ENCODE assay signal across 8 cellular contexts in the genomic region with DNA sequence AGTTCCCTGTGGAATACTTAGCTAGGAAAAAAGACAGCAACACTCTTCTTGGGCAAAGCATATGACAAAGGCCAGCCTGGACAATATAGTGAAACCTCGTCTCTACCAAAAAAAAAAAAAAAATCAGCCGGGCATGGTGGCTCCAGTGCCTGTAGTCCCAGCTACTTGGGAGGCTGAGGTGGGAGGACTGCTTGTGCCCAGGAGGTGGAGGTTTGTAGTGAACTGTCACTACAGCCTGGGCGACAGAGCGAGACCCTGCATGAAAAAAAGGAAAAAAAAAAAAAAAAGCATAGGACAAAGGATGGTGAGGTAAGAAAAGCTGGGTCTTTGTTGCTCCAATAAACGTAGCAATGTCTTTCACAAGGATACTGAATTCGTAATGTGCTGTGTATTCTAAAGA. TPM values are rescaled to one million over a fixed set of nuclear protein-coding genes. Genes with fewer than 3 reads are reported as not detected.
DNase-seq lines count a peak whose midpoint lies in the region; ATAC-seq and TF ChIP-seq lines count a peak whose summit lies in the region.

No MANE protein-coding gene starts in this region.

- H3K4me3 Mint-ChIP-seq in CD4-positive, CD25-positive, alpha-beta regulatory T cell: peak overlapping the region; percentile 87 to 99 (median 96)
- H3K4me3 Mint-ChIP-seq in dendritic cell treated with granulocyte-macrophage colony-stimulating factor and Interleukin-4, amounts not matched to agents 40 ng/mL and 50 ng/mL, for 4 days: peak overlapping the region; percentile 85
- peak overlapping the region; percentile 90 for H3K4me3 Mint-ChIP-seq in neural crest cell

- peaks cover 16% of the 10 kb centered on the region for H3K27me3 Mint-ChIP-seq in CD4-positive, CD25-positive, alpha-beta regulatory T cell
- peaks cover 9% of the 10 kb centered on the region for H3K27me3 Mint-ChIP-seq in dendritic cell treated with granulocyte-macrophage colony-stimulating factor and Interleukin-4, amounts not matched to agents 40 ng/mL and 50 ng/mL, for 4 days
- H3K27me3 Mint-ChIP-seq in neural crest cell (ENCODE audit: low read depth): peaks cover 5% of the 10 kb centered on the region

- peaks cover 32% of the 10 kb centered on the region for H3K4me1 ChIP-seq in CD4-positive, CD25-positive, alpha-beta regulatory T cell (ENCODE audit: control insufficient read depth, insufficient read depth, low read length, poor library complexity, severe bottlenecking)

- peaks cover 7% of the 10 kb centered on the region for H3K27me3 ChIP-seq in CD4-positive, CD25-positive, alpha-beta regulatory T cell (ENCODE audit: control insufficient read depth, insufficient read depth, low read length)

- no peaks in the 10 kb centered on the region for H3K36me3 ChIP-seq in CD4-positive, CD25-positive, alpha-beta regulatory T cell (ENCODE audit: control insufficient read depth, insufficient read depth, low read length)

- peak overlapping the region; percentile 98 for H3K4me3 ChIP-seq in CD4-positive, CD25-positive, alpha-beta regulatory T cell (ENCODE audit: low read depth, low read length)
- peak overlapping the region; percentile 88 for H3K4me3 ChIP-seq in LNCaP clone FGC (ENCODE audit: low read depth, low read length)

- H3K27ac Mint-ChIP-seq in CD4-positive, CD25-positive, alpha-beta regulatory T cell: peak overlapping the region in 2 of 3 donors; percentile 83 to 97
- no peak overlapping the region for H3K27ac Mint-ChIP-seq in dendritic cell treated with granulocyte-macrophage colony-stimulating factor and Interleukin-4, amounts not matched to agents 40 ng/mL and 50 ng/mL, for 4 days
- H3K27ac Mint-ChIP-seq in neural crest cell (ENCODE audit: unreplicated experiment): peak overlapping the region; percentile 69

- peaks cover 3% of the 10 kb centered on the region for H3K36me3 Mint-ChIP-seq in CD4-positive, CD25-positive, alpha-beta regulatory T cell
- H3K36me3 Mint-ChIP-seq in dendritic cell treated with granulocyte-macrophage colony-stimulating factor and Interleukin-4, amounts not matched to agents 40 ng/mL and 50 ng/mL, for 4 days (ENCODE audit: low read depth): peaks cover 14% of the 10 kb centered on the region
- no peaks in the 10 kb centered on the region for H3K36me3 Mint-ChIP-seq in neural crest cell (ENCODE audit: low read depth)

- H3K27ac ChIP-seq in CD4-positive, CD25-positive, alpha-beta regulatory T cell (ENCODE audit: insufficient read depth, low read length, poor library complexity, severe bottlenecking): peak overlapping the region; percentile 89

- no peak for ATAC-seq in CD4-positive, CD25-positive, alpha-beta regulatory T cell (ENCODE audit: low read depth in 2 of 2)
- no peak for ATAC-seq in HG03342 (IDR thresholded peaks at IDR 0.05; ENCODE audit: unreplicated experiment)
- ATAC-seq in HG03135 (IDR thresholded peaks at IDR 0.05; ENCODE audit: unreplicated experiment): no peak

- H3K4me1 Mint-ChIP-seq in CD4-positive, CD25-positive, alpha-beta regulatory T cell: peaks cover 27 to 50% (median 31%) of the 10 kb centered on the region in 4 donors
- H3K4me1 Mint-ChIP-seq in dendritic cell treated with granulocyte-macrophage colony-stimulating factor and Interleukin-4, amounts not matched to agents 40 ng/mL and 50 ng/mL, for 4 days (ENCODE audit: low read depth): peaks cover 38% of the 10 kb centered on the region
- peaks cover 32% of the 10 kb centered on the region for H3K4me1 Mint-ChIP-seq in neural crest cell

- TF ChIP-seq CTCF in LNCaP clone FGC (IDR thresholded peaks at IDR 0.05; ENCODE audit: control insufficient read depth, extremely low read depth, insufficient read depth): no peak
- TF ChIP-seq CTCF in neural crest cell (conservative IDR thresholded peaks at IDR 0.05): no peak

- H3K9me3 Mint-ChIP-seq in CD4-positive, CD25-positive, alpha-beta regulatory T cell: no peaks in the 10 kb centered on the region
- no peaks in the 10 kb centered on the region for H3K9me3 Mint-ChIP-seq in dendritic cell treated with granulocyte-macrophage colony-stimulating factor and Interleukin-4, amounts not matched to agents 40 ng/mL and 50 ng/mL, for 4 days
- H3K9me3 Mint-ChIP-seq in neural crest cell: no peaks in the 10 kb centered on the region

- no peaks in the 10 kb centered on the region for H3K9me3 ChIP-seq in CD4-positive, CD25-positive, alpha-beta regulatory T cell (ENCODE audit: control insufficient read depth in 2 of 2, low read length in 2 of 2)

- intact Hi-C loops in dendritic cell treated with granulocyte-macrophage colony-stimulating factor and Interleukin-4, amounts not matched to agents 40 ng/mL and 50 ng/mL, for 4 days (cut with micrococcal nuclease): loop anchor here (5.0 to 10.0 kb wide), 4 partner anchors 184 to 556 kb away; partner anchors contain the start of genes GNPNAT1, PTGER2 and STYX

- DNase-seq in CD4-positive, CD25-positive, alpha-beta regulatory T cell: no peak
- DNase-seq in LNCaP clone FGC (ENCODE audit: low read depth) (no peak), neural crest cell (ENCODE audit: low read depth, low spot score) (no peak), NCI-H526 (lab: John Stamatoyannopoulos, UW) (no peak)
- no peak for DNase-seq in activated CD4-positive, CD25-positive, alpha-beta regulatory T cell treated with anti-CD3 and anti-CD28 coated beads, Interleukin-2, amount 50 U/mL, for 72 hours

RNA-seq across cellular contexts. Expression of gene TXNDC16, which starts 1.1 kb away (rescaled TPM):
- total RNA-seq in CD4-positive, CD25-positive, alpha-beta regulatory T cell: 19.5 TPM
- 1 to 10 TPM; 4.3 to 6.6 (median 5.0) TPM for polyA plus RNA-seq in CD4-positive, CD25-positive, alpha-beta regulatory T cell
- total RNA-seq in neural crest cell: 11.1 and 11.5 TPM in 2 replicates

RNA-seq across cellular contexts. Expression of gene GPR137C, which starts 1.4 kb away (rescaled TPM):
- total RNA-seq in CD4-positive, CD25-positive, alpha-beta regulatory T cell: 0.22 TPM
- under 1 TPM in 1 of 4 donors, not detected in 3; 0.06 TPM for polyA plus RNA-seq in CD4-positive, CD25-positive, alpha-beta regulatory T cell
- total RNA-seq in neural crest cell: 3.9 and 4.2 TPM in 2 replicates
